ENCODE assay signal across 1 cellular context in genomic region chr4:148073349-148073748, GRCh38.
TF ChIP-seq lines count a peak whose summit lies in the region.

No MANE protein-coding gene starts in this region.

TF ChIP-seq in H1, 55 proteins besides CTCF, POLR2A, EP300 and RAD21 (continued from another document):
- no peak for TF ChIP-seq KDM1A (IDR thresholded peaks at IDR 0.05; ENCODE audit: borderline replicate concordance, low read length)
- TF ChIP-seq CHD7 (IDR thresholded peaks at IDR 0.05; ENCODE audit: insufficient replicate concordance, low read length), result no peak
- TF ChIP-seq TEAD4 (IDR thresholded peaks at IDR 0.05; ENCODE audit: low read depth, low read length), result no peak
- TF ChIP-seq, protein P1, sequence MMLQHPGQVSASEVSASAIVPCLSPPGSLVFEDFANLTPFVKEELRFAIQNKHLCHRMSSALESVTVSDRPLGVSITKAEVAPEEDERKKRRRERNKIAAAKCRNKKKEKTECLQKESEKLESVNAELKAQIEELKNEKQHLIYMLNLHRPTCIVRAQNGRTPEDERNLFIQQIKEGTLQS (IDR thresholded peaks at IDR 0.05; ENCODE audit: insufficient read depth, low read depth, low read length), result no peak
- TF ChIP-seq, protein P2, sequence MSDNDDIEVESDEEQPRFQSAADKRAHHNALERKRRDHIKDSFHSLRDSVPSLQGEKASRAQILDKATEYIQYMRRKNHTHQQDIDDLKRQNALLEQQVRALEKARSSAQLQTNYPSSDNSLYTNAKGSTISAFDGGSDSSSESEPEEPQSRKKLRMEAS (IDR thresholded peaks at IDR 0.05), result no peak
- TF ChIP-seq CTBP2 (IDR thresholded peaks at IDR 0.05; ENCODE audit: borderline replicate concordance, insufficient read depth, insufficient read length, low read length), result no peak
- no peak for TF ChIP-seq RNF2 (IDR thresholded peaks at IDR 0.05; ENCODE audit: borderline replicate concordance, low read depth, low read length, missing control alignments, poor library complexity, severe bottlenecking)
- no peak for TF ChIP-seq SIN3A (conservative IDR thresholded peaks at IDR 0.05 in 1 of 2, IDR thresholded peaks at IDR 0.05 in 1 of 2; ENCODE audit: low read depth in 1 of 2, low read length in 2 of 2)
- no peak for TF ChIP-seq EGR1 (IDR thresholded peaks at IDR 0.05; ENCODE audit: borderline replicate concordance, low read depth, low read length)
- TF ChIP-seq POU5F1 (IDR thresholded peaks at IDR 0.05; ENCODE audit: low read depth, low read length), result no peak
